ENCODE assay signal across 9 cellular contexts in the genomic region with DNA sequence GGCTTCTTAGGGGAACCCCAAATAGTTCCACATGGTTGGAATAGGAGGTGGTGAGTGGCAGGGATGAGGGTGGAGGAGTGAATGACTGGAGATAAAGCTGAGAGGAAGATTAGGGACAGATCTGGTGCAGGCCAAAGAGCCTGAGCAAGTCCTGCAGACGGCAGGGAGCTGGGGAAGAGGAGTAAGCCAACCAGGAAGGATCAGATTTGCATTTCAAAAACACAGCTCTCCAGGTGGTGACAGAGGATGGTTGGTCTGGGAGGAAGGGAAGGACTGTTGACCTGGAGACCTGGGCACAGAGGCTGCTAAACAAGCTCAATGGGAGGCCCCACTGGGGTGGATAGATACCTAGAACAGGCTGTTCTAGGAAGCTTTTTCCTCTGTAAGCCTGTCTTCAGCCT. TPM values are rescaled to one million over a fixed set of nuclear protein-coding genes. Genes with fewer than 3 reads are reported as not detected.
DNase-seq lines count a peak whose midpoint lies in the region; ATAC-seq and TF ChIP-seq lines count a peak whose summit lies in the region.
"Had no signal": no experiment of that assay in that cellular context is flagged by ENCODE, and none has a peak within 500 bp of the region (broad histone marks: within the 10 kb centered on the region; RNA-seq: fewer than 3 reads in every experiment).

No MANE protein-coding gene starts in this region.

- ATAC-seq in Right ventricle myocardium inferior (no peak), aorta (ENCODE audit: low FRiP score) (no peak), sciatic nerve (no peak), GM19463 (IDR thresholded peaks at IDR 0.05; ENCODE audit: unreplicated experiment) (no peak)

- no peak for TF ChIP-seq CTCF in right atrium auricular region (IDR thresholded peaks at IDR 0.05)
- no peak for TF ChIP-seq CTCF in ascending aorta (IDR thresholded peaks at IDR 0.05)

- 8 to 37% methylated on average over 1 of the region's 1 CpG for WGBS in aorta, 2 donors

- intact Hi-C loops in Right ventricle myocardium inferior (cut with DNase I) (no loop called here), ascending aorta (cut with DNase I) (no loop called here), aorta (cut with DNase I) (no loop called here), sciatic nerve (cut with DNase I) (no loop called here)

- no peaks in the 10 kb centered on the region for H3K9me3 ChIP-seq in right atrium auricular region
- no peaks in the 10 kb centered on the region for H3K9me3 ChIP-seq in ascending aorta
- no peaks in the 10 kb centered on the region for H3K9me3 ChIP-seq in aorta (ENCODE audit: control insufficient read depth, low read length)

- peaks cover 0 to 34% of the 10 kb centered on the region in 2 donors for H3K4me1 ChIP-seq in right atrium auricular region
- H3K4me1 ChIP-seq in ascending aorta: peaks cover 0 to 25% of the 10 kb centered on the region in 2 donors
- peaks cover 0 to 5% of the 10 kb centered on the region in 2 donors for H3K4me1 ChIP-seq in aorta (ENCODE audit: control insufficient read depth in 1 of 2, insufficient read depth in 2 of 2, low read length in 2 of 2)

- H3K4me3 ChIP-seq in right atrium auricular region: no peak overlapping the region
- no peak overlapping the region for H3K4me3 ChIP-seq in ascending aorta
- H3K4me3 ChIP-seq in aorta (ENCODE audit: low read length in 2 of 2): no peak overlapping the region

- no peak for DNase-seq in right atrium auricular region (ENCODE audit: low spot score)
- no peak for DNase-seq in Right ventricle myocardium inferior (ENCODE audit: missing footprints)
- DNase-seq in ascending aorta (ENCODE audit: low spot score in 2 of 2): no peak
- peak; percentile 24 for DNase-seq in kidney tubule cell (ENCODE audit: low spot score)
- DNase-seq in aorta: peak; percentile 25 to 31
- DNase-seq in sciatic nerve (ENCODE audit: low spot score): no peak
- DNase-seq in LoVo (ENCODE audit: low spot score): no peak
- DNase-seq: NCI-H1694 had no signal

- no peaks in the 10 kb centered on the region for H3K36me3 ChIP-seq in right atrium auricular region
- no peaks in the 10 kb centered on the region for H3K36me3 ChIP-seq in ascending aorta
- H3K36me3 ChIP-seq in aorta (ENCODE audit: control insufficient read depth in 1 of 2, insufficient read depth in 2 of 2, low read length in 1 of 2): no peaks in the 10 kb centered on the region

- H3K27ac ChIP-seq in right atrium auricular region: peak overlapping the region; percentile 9 to 36
- peak overlapping the region; percentile 40 to 68 for H3K27ac ChIP-seq in ascending aorta
- peak overlapping the region in 1 of 2 donors; percentile 67 for H3K27ac ChIP-seq in aorta (ENCODE audit: low read depth in 1 of 2, low read length in 2 of 2)

- H3K27me3 ChIP-seq in right atrium auricular region: no peaks in the 10 kb centered on the region
- no peaks in the 10 kb centered on the region for H3K27me3 ChIP-seq in ascending aorta
- H3K27me3 ChIP-seq in aorta (ENCODE audit: control insufficient read depth in 1 of 2, insufficient read depth in 2 of 2, low read length in 1 of 2): no peaks in the 10 kb centered on the region

RNA-seq across cellular contexts. Expression of a gene that starts 56.8 kb away (rescaled TPM):
- total RNA-seq in right atrium auricular region: 10 to 100 TPM; 17.5 to 18.1 TPM
- total RNA-seq in Right ventricle myocardium inferior: 21.5 TPM
- total RNA-seq in ascending aorta: 16.7 TPM
- total RNA-seq in aorta: 10 to 100 TPM; 38.6 to 47.1 TPM
- polyA plus RNA-seq in aorta: 10 to 100 TPM; 18.0 to 26.9 TPM
- total RNA-seq in sciatic nerve: 53.2 TPM

Comparison
In these comparisons a context has a peak if more than half of its experiments do, and no peak if none do; other contexts are left out.
1. DNase-seq: peak in kidney tubule cell (single experiment) and aorta (2 of 2); none in right atrium auricular region (single experiment), Right ventricle myocardium inferior (single experiment), ascending aorta (0 of 2), sciatic nerve (single experiment) and LoVo (single experiment).